Comparison of ENCODE assay signal across 8 cellular contexts in genomic region chr4:2412885-2413716, GRCh38. TPM values are rescaled to one million over a fixed set of nuclear protein-coding genes. Genes with fewer than 3 reads are reported as not detected.
DNase-seq lines count a peak whose midpoint lies in the region; ATAC-seq and TF ChIP-seq lines count a peak whose summit lies in the region.

No MANE protein-coding gene starts in this region.

- H3K4me1 Mint-ChIP-seq in T-helper 1 cell treated with Interleukin-12 subunit alpha and Interleukin-12 subunit beta and Interleukin-4 antibody, amounts not matched to agents 30 μg/mL and 1 μg/mL, for 36 hours (ENCODE audit: low read depth) = peaks cover 59% of the 10 kb centered on the region

- H3K27me3 ChIP-seq in MG63 = no peaks in the 10 kb centered on the region; the same call in 1 of the 2 replicates
- no peaks in the 10 kb centered on the region for H3K27me3 ChIP-seq in right cardiac atrium (ENCODE audit: control insufficient read depth, insufficient read depth)
- H3K27me3 ChIP-seq in rectal smooth muscle tissue (ENCODE audit: control insufficient read depth, insufficient read depth, low read length) = peaks cover 11% of the 10 kb centered on the region
- no peaks in the 10 kb centered on the region for H3K27me3 ChIP-seq in vagina

- ATAC-seq in right cardiac atrium = peak; percentile 91

- TF ChIP-seq POLR2A in vagina (IDR thresholded peaks at IDR 0.05) = no peak

- TF ChIP-seq CTCF in vagina (IDR thresholded peaks at IDR 0.05) = peak in 1 of 3 experiments; percentile 11

- H3K9ac ChIP-seq in rectal smooth muscle tissue (ENCODE audit: low read length) = peak overlapping the region; percentile 22

- H3K36me3 Mint-ChIP-seq in T-helper 1 cell treated with Interleukin-12 subunit alpha and Interleukin-12 subunit beta and Interleukin-4 antibody, amounts not matched to agents 30 μg/mL and 1 μg/mL, for 36 hours (ENCODE audit: low read depth) = peaks cover 3% of the 10 kb centered on the region

- H3K4me3 ChIP-seq in MG63 = peak overlapping the region; percentile 32
- H3K4me3 ChIP-seq in right cardiac atrium (ENCODE audit: low read length) = peak overlapping the region; percentile 25
- H3K4me3 ChIP-seq in rectal smooth muscle tissue (ENCODE audit: low read length) = peak overlapping the region; percentile 54
- H3K4me3 ChIP-seq in vagina = peak overlapping the region; percentile 15 to 33

- WGBS in right cardiac atrium = 7% methylated on average over 30 of the region's 30 CpGs

- intact Hi-C loops in right cardiac atrium (cut with DNase I) = loop anchor here in 2 of 4 donors (10.0 kb wide), 1 partner anchor 158 kb away; no protein-coding TSS in a partner anchor
- intact Hi-C loops in vagina (cut with DNase I) = loop anchor here (10.0 kb wide), 1 partner anchor 148 kb away; the partner anchor contains the start of gene MXD4

- peak overlapping the region; percentile 71 for H3K4me3 Mint-ChIP-seq in T-helper 1 cell treated with Interleukin-12 subunit alpha and Interleukin-12 subunit beta and Interleukin-4 antibody, amounts not matched to agents 30 μg/mL and 1 μg/mL, for 36 hours

- H3K9me3 ChIP-seq in MG63 (no peaks in the 10 kb centered on the region), right cardiac atrium (ENCODE audit: control insufficient read depth, low read length) (no peaks in the 10 kb centered on the region), vagina (no peaks in the 10 kb centered on the region)

- DNase-seq in GDM1 (lab: John Stamatoyannopoulos, UW) = peak; percentile 95
- peak; percentile 100 for DNase-seq in H4 (ENCODE audit: low spot score)
- DNase-seq in MG63 = peak; percentile 95
- peak; percentile 80 to 90 (median 89) for DNase-seq in right cardiac atrium
- DNase-seq in vagina (ENCODE audit: extremely low spot score in 2 of 2) = no peak

- peak overlapping the region; percentile 96 for H3K27ac Mint-ChIP-seq in T-helper 1 cell treated with Interleukin-12 subunit alpha and Interleukin-12 subunit beta and Interleukin-4 antibody, amounts not matched to agents 30 μg/mL and 1 μg/mL, for 36 hours

- H3K27me3 Mint-ChIP-seq in T-helper 1 cell treated with Interleukin-12 subunit alpha and Interleukin-12 subunit beta and Interleukin-4 antibody, amounts not matched to agents 30 μg/mL and 1 μg/mL, for 36 hours (ENCODE audit: low read depth) = peaks cover 22% of the 10 kb centered on the region

- H3K4me1 ChIP-seq in right cardiac atrium (ENCODE audit: control insufficient read depth, insufficient read depth, low read length) (peaks cover 13% of the 10 kb centered on the region), rectal smooth muscle tissue (ENCODE audit: control insufficient read depth, insufficient read depth, low read length) (no peaks in the 10 kb centered on the region), vagina (peaks cover 47% of the 10 kb centered on the region)

- H3K9me3 Mint-ChIP-seq in T-helper 1 cell treated with Interleukin-12 subunit alpha and Interleukin-12 subunit beta and Interleukin-4 antibody, amounts not matched to agents 30 μg/mL and 1 μg/mL, for 36 hours = no peaks in the 10 kb centered on the region

- peak overlapping the region; percentile 38 for H3K27ac ChIP-seq in angular gyrus (ENCODE audit: low read depth, low read length)
- H3K27ac ChIP-seq in right cardiac atrium (ENCODE audit: low read length) = peak overlapping the region; percentile 53
- H3K27ac ChIP-seq in rectal smooth muscle tissue (ENCODE audit: low read depth, low read length) = peak overlapping the region; percentile 27
- peak overlapping the region; percentile 31 for H3K27ac ChIP-seq in vagina

- H3K36me3 ChIP-seq in MG63 (no peaks in the 10 kb centered on the region), rectal smooth muscle tissue (ENCODE audit: control insufficient read depth, insufficient read depth, low read length) (no peaks in the 10 kb centered on the region), vagina (no peaks in the 10 kb centered on the region)

RNA-seq across cellular contexts. Expression of gene ZFYVE28, which starts 5.3 kb away (rescaled TPM):
- 1.9 and 2.7 TPM in 2 replicates for total RNA-seq in H4 (2014; rRNA removed; shearing (Covaris generic))
- 1.5 and 3.1 TPM in 2 replicates for total RNA-seq in MG63 (2014; rRNA removed; shearing (Covaris generic); ENCODE audit: low replicate concordance)
- total RNA-seq in right cardiac atrium (1 to 10 TPM; 4.4 to 5.9 (median 5.5) TPM), vagina (11.3 TPM)
- polyA plus RNA-seq in right cardiac atrium = 3.5 TPM

RNA-seq across cellular contexts. Expression of gene CFAP99, which starts 5.7 kb away (rescaled TPM):
- total RNA-seq in H4 (2014; rRNA removed; shearing (Covaris generic)) = not detected in 2 replicates
- total RNA-seq in MG63 (2014; rRNA removed; shearing (Covaris generic); ENCODE audit: low replicate concordance) = not detected in 2 replicates
- total RNA-seq in right cardiac atrium (not detected), vagina (not detected)
- polyA plus RNA-seq in right cardiac atrium = not detected

RNA-seq across cellular contexts. Expression of gene RNF4, which starts 55.8 kb away (rescaled TPM):
- total RNA-seq in H4 (2014; rRNA removed; shearing (Covaris generic)) = 72.9 and 126 TPM in 2 replicates
- total RNA-seq in MG63 (2014; rRNA removed; shearing (Covaris generic); ENCODE audit: low replicate concordance) = 39.8 and 44.8 TPM in 2 replicates
- 10 to 100 TPM; 28.2 to 35.7 (median 32.1) TPM for total RNA-seq in right cardiac atrium
- 16.3 TPM for polyA plus RNA-seq in right cardiac atrium
- total RNA-seq in vagina = 30.2 TPM

Comparison
In these comparisons a context has a peak if more than half of its experiments do, and no peak if none do; other contexts are left out.
1. DNase-seq: peak in GDM1 (single experiment), H4 (single experiment), MG63 (single experiment) and right cardiac atrium (3 of 3); none in vagina (0 of 2).
2. Peak in every context shown above with its lines, with median percentiles within 50 percentile points of each other: H3K4me3 ChIP-seq and H3K27ac ChIP-seq.